19 cellular contexts compared by ENCODE assay signal in genomic region chr6:22800451-22800850, GRCh38.
DNase-seq lines count a peak whose midpoint lies in the region; ATAC-seq and TF ChIP-seq lines count a peak whose summit lies in the region.
"Had no signal": no experiment of that assay in that cellular context is flagged by ENCODE, and none has a peak within 500 bp of the region (broad histone marks: within the 10 kb centered on the region; RNA-seq: fewer than 3 reads in every experiment).

No MANE protein-coding gene starts in this region.

- no peaks in the 10 kb centered on the region for H3K27me3 Mint-ChIP-seq in CD4-positive, alpha-beta T cell
- no peaks in the 10 kb centered on the region for H3K27me3 Mint-ChIP-seq in activated T-helper 17 cell treated with anti-CD3 and anti-CD28 coated beads, Interleukin-2, amount 50 U/mL, for 72 hours
- H3K27me3 Mint-ChIP-seq: IgD-negative memory B cell had no signal

- ATAC-seq in CD4-positive, alpha-beta T cell (ENCODE audit: poor library complexity): no peak
- no peak for ATAC-seq in activated T-helper 17 cell treated with anti-CD3 and anti-CD28 coated beads, Interleukin-2, amount 50 U/mL, for 72 hours (replicated peaks)
- ATAC-seq: CD8-positive, alpha-beta T cell; GM12878; HepG2 had no signal

- no peak overlapping the region for H3K27ac Mint-ChIP-seq in CD4-positive, alpha-beta T cell
- no peak overlapping the region for H3K27ac Mint-ChIP-seq in activated T-helper 17 cell treated with anti-CD3 and anti-CD28 coated beads, Interleukin-2, amount 50 U/mL, for 72 hours
- H3K27ac Mint-ChIP-seq: CD14-positive monocyte; CD8-positive, alpha-beta T cell; H9; IgD-negative memory B cell had no signal

- CTCF ChIA-PET in CD4-positive, alpha-beta T cell (lab: Charles Lee): no interaction called here

- H3K9me3 ChIP-seq in CD4-positive, alpha-beta T cell (ENCODE audit: control insufficient read depth, low read length): no peaks in the 10 kb centered on the region

- H3K4me3 Mint-ChIP-seq in CD4-positive, alpha-beta T cell: no peak overlapping the region
- H3K4me3 Mint-ChIP-seq in activated T-helper 17 cell treated with anti-CD3 and anti-CD28 coated beads, Interleukin-2, amount 50 U/mL, for 72 hours: no peak overlapping the region
- H3K4me3 Mint-ChIP-seq: CD14-positive monocyte; CD8-positive, alpha-beta T cell; H9; IgD-negative memory B cell had no signal

- POLR2A ChIA-PET in CD4-positive, alpha-beta T cell (lab: Charles Lee): no interaction called here

- no peak for TF ChIP-seq CTCF in CD4-positive, alpha-beta T cell (IDR thresholded peaks at IDR 0.05)

- no peaks in the 10 kb centered on the region for H3K27me3 ChIP-seq in CD4-positive, alpha-beta T cell (ENCODE audit: control insufficient read depth, insufficient read depth, low read length)
- H3K27me3 ChIP-seq: BLaER1 had no signal

- no peaks in the 10 kb centered on the region for H3K4me1 Mint-ChIP-seq in CD4-positive, alpha-beta T cell (ENCODE audit: low read depth)
- H3K4me1 Mint-ChIP-seq in activated T-helper 17 cell treated with anti-CD3 and anti-CD28 coated beads, Interleukin-2, amount 50 U/mL, for 72 hours: no peaks in the 10 kb centered on the region
- H3K4me1 Mint-ChIP-seq: CD14-positive monocyte, H9, IgD-negative memory B cell had no signal

- peaks cover 12% of the 10 kb centered on the region for H3K9me3 Mint-ChIP-seq in CD4-positive, alpha-beta T cell
- peaks cover 9% of the 10 kb centered on the region for H3K9me3 Mint-ChIP-seq in activated T-helper 17 cell treated with anti-CD3 and anti-CD28 coated beads, Interleukin-2, amount 50 U/mL, for 72 hours
- H3K9me3 Mint-ChIP-seq: CD8-positive, alpha-beta T cell had no signal

- H3K27ac ChIP-seq in CD4-positive, alpha-beta T cell (ENCODE audit: low read depth, low read length): no peak overlapping the region
- H3K27ac ChIP-seq: BLaER1 had no signal

- no peaks in the 10 kb centered on the region for H3K36me3 Mint-ChIP-seq in CD4-positive, alpha-beta T cell (ENCODE audit: low read depth)
- no peaks in the 10 kb centered on the region for H3K36me3 Mint-ChIP-seq in activated T-helper 17 cell treated with anti-CD3 and anti-CD28 coated beads, Interleukin-2, amount 50 U/mL, for 72 hours (ENCODE audit: low read depth)
- H3K36me3 Mint-ChIP-seq: CD14-positive monocyte; CD8-positive, alpha-beta T cell; IgD-negative memory B cell had no signal

- DNase-seq in NCI-H510A treated with DMSO at 0.1 percent for 48 hours (lab: John Stamatoyannopoulos, UW) (peak; percentile 6), NCI-H510A (lab: John Stamatoyannopoulos, UW) (no peak), dermis blood vessel endothelial cell (peak; percentile 81), glomerular endothelial cell (ENCODE audit: extremely low read depth, low read depth, low spot score) (peak; percentile 4), GOT3 (lab: John Stamatoyannopoulos, UW) (no peak)
- no peak for DNase-seq in CD4-positive, alpha-beta T cell
- DNase-seq in stimulated activated CD4-positive, alpha-beta T cell treated with anti-CD3 and anti-CD28 coated beads, Interleukin-4, amount 100 ng/mL, for 4 hours: no peak
- DNase-seq: 8988T; CD8-positive, alpha-beta T cell; DMS 273 treated with DMSO at 0.1 percent for 48 hours; DND-41; EL; H9 had no signal

- intact Hi-C loops in CD4-positive, alpha-beta T cell (cut with DNase I, micrococcal nuclease): no loop called here

Comparison
In these comparisons a context has a peak if more than half of its experiments do, and no peak if none do; other contexts are left out.
1. DNase-seq: peak in NCI-H510A treated with DMSO at 0.1 percent for 48 hours (single experiment), dermis blood vessel endothelial cell (single experiment) and glomerular endothelial cell (single experiment); none in NCI-H510A (single experiment), GOT3 (single experiment), CD4-positive, alpha-beta T cell (0 of 10) and stimulated activated CD4-positive, alpha-beta T cell treated with anti-CD3 and anti-CD28 coated beads, Interleukin-4, amount 100 ng/mL, for 4 hours (0 of 2).